In genomic region chr10:73762915-73763314, GRCh38 we compare ENCODE assay signal across 1 cellular context.
TF ChIP-seq lines count a peak whose summit lies in the region.

No MANE protein-coding gene starts in this region.

TF ChIP-seq in SK-N-SH, 30 proteins besides CTCF, POLR2A, EP300 and RAD21 (continued from another document):
- TF ChIP-seq RCOR1 (IDR thresholded peaks at IDR 0.05; ENCODE audit: low read length): no peak
- peak; percentile 28; the same call in 1 of the 2 replicates for TF ChIP-seq JUND (IDR thresholded peaks at IDR 0.05)
- peak; percentile 20; the same call in 1 of the 2 replicates for TF ChIP-seq PBX3 (IDR thresholded peaks at IDR 0.05)
- TF ChIP-seq FOSL2 (IDR thresholded peaks at IDR 0.05; ENCODE audit: borderline replicate concordance, low read depth): peak; percentile 51; the same call in 1 of the 2 replicates
- 0 out of 2 replicates have a peak, but pooled peaks have one; percentile 10 for TF ChIP-seq TCF12 (IDR thresholded peaks at IDR 0.05)
